39 cellular contexts compared by ENCODE assay signal in the genomic region with DNA sequence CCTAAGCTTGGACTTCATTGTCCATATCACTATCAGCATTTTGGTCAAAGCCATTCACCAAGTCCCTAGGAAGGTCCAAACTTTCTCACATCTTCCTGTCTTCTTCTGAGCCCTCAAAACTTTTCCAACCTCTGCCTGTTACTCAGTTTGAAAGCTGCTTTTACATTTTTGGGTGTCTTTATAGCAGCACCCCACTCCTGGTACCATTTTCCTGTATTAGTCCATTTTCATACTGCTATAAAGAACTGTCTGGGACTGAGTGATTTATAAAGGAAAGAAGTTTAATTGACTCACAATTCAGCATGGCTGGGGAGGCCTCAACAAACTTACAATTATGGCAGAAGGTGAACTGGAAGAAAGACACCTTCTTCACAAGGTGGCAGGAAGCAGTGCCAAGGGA.
"Had no signal": no experiment of that assay in that cellular context is flagged by ENCODE, and none has a peak within 500 bp of the region (broad histone marks: within the 10 kb centered on the region; RNA-seq: fewer than 3 reads in every experiment).

No MANE protein-coding gene starts in this region.

- H3K27me3 Mint-ChIP-seq: activated naive CD4-positive, alpha-beta T cell treated with anti-CD3 and anti-CD28 coated beads, Interleukin-2, amount 10 ng/mL, durations not matched to agents 7 days and 5 days; activated naive CD4-positive, alpha-beta T cell treated with anti-CD3 and anti-CD28 coated beads, Interleukin-2, amount 50 U/mL, for 24 hours; activated naive CD8-positive, alpha-beta T cell; activated naive CD8-positive, alpha-beta T cell treated with anti-CD3 and anti-CD28 coated beads for 36 hours; activated naive CD8-positive, alpha-beta T cell treated with anti-CD3 and anti-CD28 coated beads, Interleukin-2, amount 10 ng/mL, durations not matched to agents 7 days and 5 days; activated naive CD8-positive, alpha-beta T cell treated with anti-CD3 and anti-CD28 coated beads, Interleukin-2, amount 50 U/mL, for 24 hours; activated T-cell treated with anti-CD3 and anti-CD28 coated beads, Interleukin-2, amount 50 U/mL, for 24 hours; activated T-helper 17 cell treated with anti-CD3 and anti-CD28 coated beads, Interleukin-2, amount 50 U/mL, for 72 hours; brain; central memory CD8-positive, alpha-beta T cell had no signal

- H3K4me3 ChIP-seq: adrenal gland, ascending aorta, body of pancreas, breast epithelium, cardiac muscle cell had no signal

- H3K27me3 ChIP-seq: adrenal gland, ascending aorta, body of pancreas, brain microvascular endothelial cell, breast epithelium, cardiac muscle cell had no signal

- H3K4me1 ChIP-seq: adrenal gland, ascending aorta, body of pancreas, breast epithelium had no signal

- H3K27ac ChIP-seq: adrenal gland, ascending aorta, body of pancreas, brain microvascular endothelial cell, breast epithelium, cardiac muscle cell had no signal

- ATAC-seq: activated naive CD4-positive, alpha-beta T cell treated with anti-CD3 and anti-CD28 coated beads, Interleukin-2, amount 50 U/mL, for 72 hours; activated naive CD8-positive, alpha-beta T cell treated with anti-CD3 and anti-CD28 coated beads, Interleukin-2, amount 50 U/mL, for 24 hours; activated T-cell treated with anti-CD3 and anti-CD28 coated beads, Interleukin-2, amount 50 U/mL, for 4 hours; activated T-cell treated with anti-CD3 and anti-CD28 coated beads, Interleukin-2, amount 50 U/mL, for 72 hours; activated T-helper 17 cell treated with anti-CD3 and anti-CD28 coated beads, Interleukin-2, amount 50 U/mL, for 72 hours; body of pancreas had no signal

- H3K4me3 Mint-ChIP-seq: activated naive CD4-positive, alpha-beta T cell treated with anti-CD3 and anti-CD28 coated beads for 36 hours; activated naive CD4-positive, alpha-beta T cell treated with anti-CD3 and anti-CD28 coated beads, Interleukin-2, amount 10 ng/mL, durations not matched to agents 7 days and 5 days; activated naive CD4-positive, alpha-beta T cell treated with anti-CD3 and anti-CD28 coated beads, Interleukin-2, amount 50 U/mL, for 24 hours; activated naive CD8-positive, alpha-beta T cell; activated naive CD8-positive, alpha-beta T cell treated with anti-CD3 and anti-CD28 coated beads for 36 hours; activated naive CD8-positive, alpha-beta T cell treated with anti-CD3 and anti-CD28 coated beads, Interleukin-2, amount 10 ng/mL, durations not matched to agents 7 days and 5 days; activated naive CD8-positive, alpha-beta T cell treated with anti-CD3 and anti-CD28 coated beads, Interleukin-2, amount 50 U/mL, for 24 hours; activated T-cell treated with anti-CD3 and anti-CD28 coated beads, Interleukin-2, amount 50 U/mL, for 24 hours; activated T-cell treated with anti-CD3 and anti-CD28 coated beads, Interleukin-2, amount 50 U/mL, for 4 hours; activated T-cell treated with anti-CD3 and anti-CD28 coated beads, Interleukin-2, amount 50 U/mL, for 72 hours; activated T-helper 1 cell treated with anti-CD3 and anti-CD28 coated beads, Interleukin-12 subunit alpha, Interleukin-12 subunit beta, Interleukin-2, Interleukin-4 antibody, amounts not matched to agents 30 ng/mL and 10 ng/mL and 1 ng/mL, durations not matched to agents 14 hours and 24 hours and 36 hours; activated T-helper 17 cell treated with anti-CD3 and anti-CD28 coated beads, Interleukin-2, amount 50 U/mL, for 72 hours; brain; central memory CD8-positive, alpha-beta T cell had no signal

- H3K4me1 Mint-ChIP-seq: activated naive CD4-positive, alpha-beta T cell treated with anti-CD3 and anti-CD28 coated beads, Interleukin-2, amount 10 ng/mL, durations not matched to agents 7 days and 5 days; activated naive CD4-positive, alpha-beta T cell treated with anti-CD3 and anti-CD28 coated beads, Interleukin-2, amount 50 U/mL, for 24 hours; activated naive CD8-positive, alpha-beta T cell treated with anti-CD3 and anti-CD28 coated beads for 36 hours; activated naive CD8-positive, alpha-beta T cell treated with anti-CD3 and anti-CD28 coated beads, Interleukin-2, amount 10 ng/mL, durations not matched to agents 7 days and 5 days; activated naive CD8-positive, alpha-beta T cell treated with anti-CD3 and anti-CD28 coated beads, Interleukin-2, amount 50 U/mL, for 24 hours; activated T-helper 17 cell treated with anti-CD3 and anti-CD28 coated beads, Interleukin-2, amount 50 U/mL, for 72 hours; brain; central memory CD8-positive, alpha-beta T cell had no signal

- H3K36me3 Mint-ChIP-seq: activated naive CD4-positive, alpha-beta T cell treated with anti-CD3 and anti-CD28 coated beads, Interleukin-2, amount 50 U/mL, for 24 hours; activated naive CD8-positive, alpha-beta T cell; activated naive CD8-positive, alpha-beta T cell treated with anti-CD3 and anti-CD28 coated beads for 36 hours; activated naive CD8-positive, alpha-beta T cell treated with anti-CD3 and anti-CD28 coated beads, Interleukin-2, amount 10 ng/mL, durations not matched to agents 7 days and 5 days had no signal

- H3K27ac Mint-ChIP-seq: activated naive CD4-positive, alpha-beta T cell treated with anti-CD3 and anti-CD28 coated beads for 36 hours; activated naive CD4-positive, alpha-beta T cell treated with anti-CD3 and anti-CD28 coated beads, Interleukin-2, amount 10 ng/mL, durations not matched to agents 7 days and 5 days; activated naive CD4-positive, alpha-beta T cell treated with anti-CD3 and anti-CD28 coated beads, Interleukin-2, amount 50 U/mL, for 24 hours; activated naive CD4-positive, alpha-beta T cell treated with anti-CD3 and anti-CD28 coated beads, Interleukin-2, amount 50 U/mL, for 72 hours; activated naive CD8-positive, alpha-beta T cell; activated naive CD8-positive, alpha-beta T cell treated with anti-CD3 and anti-CD28 coated beads for 36 hours; activated naive CD8-positive, alpha-beta T cell treated with anti-CD3 and anti-CD28 coated beads, Interleukin-2, amount 10 ng/mL, durations not matched to agents 7 days and 5 days; activated naive CD8-positive, alpha-beta T cell treated with anti-CD3 and anti-CD28 coated beads, Interleukin-2, amount 50 U/mL, for 24 hours; activated T-cell treated with anti-CD3 and anti-CD28 coated beads, Interleukin-2, amount 50 U/mL, for 24 hours; activated T-cell treated with anti-CD3 and anti-CD28 coated beads, Interleukin-2, amount 50 U/mL, for 72 hours; activated T-helper 1 cell treated with anti-CD3 and anti-CD28 coated beads, Interleukin-12 subunit alpha, Interleukin-12 subunit beta, Interleukin-2, Interleukin-4 antibody, amounts not matched to agents 30 ng/mL and 10 ng/mL and 1 ng/mL, durations not matched to agents 14 hours and 24 hours and 36 hours; activated T-helper 17 cell treated with anti-CD3 and anti-CD28 coated beads, Interleukin-2, amount 50 U/mL, for 72 hours; activated T-helper 2 cell treated with anti-CD3 and anti-CD28 coated beads, Interferon-gamma antibody, Interleukin-2, Interleukin-4, amounts not matched to agents 10 μg/mL and 5 μg/mL and 100 μg/mL, durations not matched to agents 14 hours and 24 hours and 36 hours; brain had no signal

- H3K36me3 ChIP-seq: adrenal gland, ascending aorta, brain microvascular endothelial cell, breast epithelium, cardiac muscle cell had no signal

- FAIRE-seq: astrocyte, bronchial epithelial cell had no signal

- DNase-seq: activated effector memory CD4-positive, alpha-beta T cell treated with anti-CD3 and anti-CD28 coated beads, Interleukin-2, amount 50 U/mL, for 16 hours; activated effector memory CD4-positive, alpha-beta T cell treated with Interleukin-2 at 50 U/mL for 16 hours; activated gamma-delta T cell; activated gamma-delta T cell treated with Interleukin-2 at 50 U/mL for 16 hours; activated naive CD4-positive, alpha-beta T cell; activated naive CD4-positive, alpha-beta T cell treated with anti-CD3 and anti-CD28 coated beads for 36 hours; activated naive CD4-positive, alpha-beta T cell treated with anti-CD3 and anti-CD28 coated beads, Interleukin-2, amount 10 ng/mL, durations not matched to agents 7 days and 5 days; activated naive CD4-positive, alpha-beta T cell treated with anti-CD3 and anti-CD28 coated beads, Interleukin-2, amount 50 U/mL, for 16 hours; activated naive CD4-positive, alpha-beta T cell treated with Interleukin-2 at 50 U/mL for 16 hours; activated naive CD8-positive, alpha-beta T cell treated with anti-CD3 and anti-CD28 coated beads for 36 hours; activated naive CD8-positive, alpha-beta T cell treated with anti-CD3 and anti-CD28 coated beads, Interleukin-2, amount 10 ng/mL, durations not matched to agents 7 days and 5 days; activated naive CD8-positive, alpha-beta T cell treated with anti-CD3 and anti-CD28 coated beads, Interleukin-2, amount 50 U/mL, for 24 hours; activated T-cell treated with anti-CD3 and anti-CD28 coated beads, Interleukin-2, amount 50 U/mL, for 24 hours; activated T-cell treated with anti-CD3 and anti-CD28 coated beads, Interleukin-2, amount 50 U/mL, for 4 hours; activated T-cell treated with anti-CD3 and anti-CD28 coated beads, Interleukin-2, amount 50 U/mL, for 48 hours; activated T-cell treated with anti-CD3 and anti-CD28 coated beads, Interleukin-2, amount 50 U/mL, for 72 hours; adrenal gland; amniotic stem cell; amygdala; anterior cingulate cortex; aorta; body of pancreas; brain microvascular endothelial cell; caudate nucleus; central memory CD4-positive, alpha-beta T cell; cerebellar nuclear complex had no signal
